ENCODE assay signal across 2 cellular contexts in the genomic region with DNA sequence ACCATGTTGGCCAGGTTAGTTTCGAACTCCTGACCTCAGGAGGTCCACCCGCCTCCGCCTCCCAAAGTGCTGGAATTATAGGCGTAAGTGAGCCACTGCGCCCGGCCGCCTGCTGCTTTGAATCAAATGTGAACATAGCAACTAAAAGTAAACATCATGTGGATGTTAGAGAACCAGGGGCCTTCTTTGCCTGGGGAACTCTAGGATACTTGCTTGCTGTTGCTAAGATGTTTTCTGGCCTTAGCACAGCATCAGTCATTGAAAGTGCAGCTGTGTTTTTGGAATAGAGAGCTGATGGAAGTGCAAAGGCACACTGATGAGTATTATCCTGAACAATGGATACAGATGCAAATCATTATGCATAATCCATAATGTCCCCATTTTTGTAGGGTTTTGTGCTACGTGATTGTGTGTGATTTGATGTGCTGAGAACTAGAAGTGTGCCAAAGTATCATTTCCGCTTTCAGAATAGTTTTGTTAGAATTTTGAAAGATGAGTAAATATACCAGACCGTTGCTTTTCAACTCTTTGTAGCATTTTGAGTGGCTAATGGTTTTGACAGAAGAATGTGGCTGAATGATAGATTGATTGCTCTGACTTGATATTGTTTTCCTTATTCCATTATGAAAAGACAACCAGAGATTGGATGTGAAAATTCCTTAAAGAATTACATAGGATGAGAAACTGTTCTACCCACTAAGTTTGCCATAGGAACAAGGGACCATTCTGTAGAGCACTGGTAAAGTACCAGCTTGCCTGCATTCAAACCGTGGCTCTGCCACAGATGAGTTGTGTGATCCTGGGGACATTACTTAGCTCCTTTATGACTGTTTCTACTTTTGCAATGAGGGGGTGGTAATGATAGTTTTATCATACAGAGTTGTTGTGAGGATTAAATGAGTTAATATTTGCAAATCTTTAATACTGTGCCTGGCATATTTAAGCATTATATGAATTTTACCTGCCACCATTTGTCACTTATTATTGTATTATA.
TF ChIP-seq lines count a peak whose summit lies in the region.

No MANE protein-coding gene starts in this region.

TF ChIP-seq in GM12891, 5 proteins besides CTCF, POLR2A, EP300 and RAD21:
- TF ChIP-seq POLR2AphosphoS5 (IDR thresholded peaks at IDR 0.05; ENCODE audit: low read depth, low read length) (no peak), TAF1 (IDR thresholded peaks at IDR 0.05; ENCODE audit: low read depth, low read length) (no peak)

TF ChIP-seq in endothelial cell of umbilical vein, 7 proteins besides CTCF, POLR2A, EP300 and RAD21:
- TF ChIP-seq, protein P1, sequence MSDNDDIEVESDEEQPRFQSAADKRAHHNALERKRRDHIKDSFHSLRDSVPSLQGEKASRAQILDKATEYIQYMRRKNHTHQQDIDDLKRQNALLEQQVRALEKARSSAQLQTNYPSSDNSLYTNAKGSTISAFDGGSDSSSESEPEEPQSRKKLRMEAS (IDR thresholded peaks at IDR 0.05; ENCODE audit: insufficient read depth, insufficient read length), result no peak
